In the genomic region with DNA sequence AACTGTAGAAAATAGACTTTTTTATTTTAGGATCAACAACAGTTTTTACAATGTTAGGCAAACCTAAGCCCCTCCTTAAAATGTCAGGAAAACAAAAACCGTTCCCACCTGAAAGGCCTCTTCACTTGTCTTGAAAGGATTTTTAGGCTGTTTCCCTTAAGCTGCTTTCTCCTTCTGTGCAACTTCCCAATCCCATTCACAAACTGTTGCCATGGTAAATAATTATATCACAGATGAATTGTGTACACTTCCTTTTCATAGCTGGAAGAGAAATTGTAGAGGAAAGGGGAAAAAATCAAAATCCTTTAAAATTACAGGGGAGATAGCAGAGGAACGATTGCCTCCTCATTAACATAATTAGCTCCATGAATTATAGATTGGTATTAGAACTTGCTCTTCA, we compare ENCODE assay signal across 1 cellular context.
TF ChIP-seq lines count a peak whose summit lies in the region.

No MANE protein-coding gene starts in this region.

TF ChIP-seq in GM23338, 12 proteins besides CTCF, POLR2A, EP300 and RAD21 (continued from another document):
- TF ChIP-seq, protein P1, sequence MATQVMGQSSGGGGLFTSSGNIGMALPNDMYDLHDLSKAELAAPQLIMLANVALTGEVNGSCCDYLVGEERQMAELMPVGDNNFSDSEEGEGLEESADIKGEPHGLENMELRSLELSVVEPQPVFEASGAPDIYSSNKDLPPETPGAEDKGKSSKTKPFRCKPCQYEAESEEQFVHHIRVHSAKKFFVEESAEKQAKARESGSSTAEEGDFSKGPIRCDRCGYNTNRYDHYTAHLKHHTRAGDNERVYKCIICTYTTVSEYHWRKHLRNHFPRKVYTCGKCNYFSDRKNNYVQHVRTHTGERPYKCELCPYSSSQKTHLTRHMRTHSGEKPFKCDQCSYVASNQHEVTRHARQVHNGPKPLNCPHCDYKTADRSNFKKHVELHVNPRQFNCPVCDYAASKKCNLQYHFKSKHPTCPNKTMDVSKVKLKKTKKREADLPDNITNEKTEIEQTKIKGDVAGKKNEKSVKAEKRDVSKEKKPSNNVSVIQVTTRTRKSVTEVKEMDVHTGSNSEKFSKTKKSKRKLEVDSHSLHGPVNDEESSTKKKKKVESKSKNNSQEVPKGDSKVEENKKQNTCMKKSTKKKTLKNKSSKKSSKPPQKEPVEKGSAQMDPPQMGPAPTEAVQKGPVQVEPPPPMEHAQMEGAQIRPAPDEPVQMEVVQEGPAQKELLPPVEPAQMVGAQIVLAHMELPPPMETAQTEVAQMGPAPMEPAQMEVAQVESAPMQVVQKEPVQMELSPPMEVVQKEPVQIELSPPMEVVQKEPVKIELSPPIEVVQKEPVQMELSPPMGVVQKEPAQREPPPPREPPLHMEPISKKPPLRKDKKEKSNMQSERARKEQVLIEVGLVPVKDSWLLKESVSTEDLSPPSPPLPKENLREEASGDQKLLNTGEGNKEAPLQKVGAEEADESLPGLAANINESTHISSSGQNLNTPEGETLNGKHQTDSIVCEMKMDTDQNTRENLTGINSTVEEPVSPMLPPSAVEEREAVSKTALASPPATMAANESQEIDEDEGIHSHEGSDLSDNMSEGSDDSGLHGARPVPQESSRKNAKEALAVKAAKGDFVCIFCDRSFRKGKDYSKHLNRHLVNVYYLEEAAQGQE (IDR thresholded peaks at IDR 0.05; ENCODE audit: unreplicated experiment), result no peak
- no peak for TF ChIP-seq NANOG (IDR thresholded peaks at IDR 0.05; ENCODE audit: borderline replicate concordance)
- TF ChIP-seq EZH2 (IDR thresholded peaks at IDR 0.05; ENCODE audit: low read depth, unreplicated experiment), result no peak
- TF ChIP-seq, protein P2, sequence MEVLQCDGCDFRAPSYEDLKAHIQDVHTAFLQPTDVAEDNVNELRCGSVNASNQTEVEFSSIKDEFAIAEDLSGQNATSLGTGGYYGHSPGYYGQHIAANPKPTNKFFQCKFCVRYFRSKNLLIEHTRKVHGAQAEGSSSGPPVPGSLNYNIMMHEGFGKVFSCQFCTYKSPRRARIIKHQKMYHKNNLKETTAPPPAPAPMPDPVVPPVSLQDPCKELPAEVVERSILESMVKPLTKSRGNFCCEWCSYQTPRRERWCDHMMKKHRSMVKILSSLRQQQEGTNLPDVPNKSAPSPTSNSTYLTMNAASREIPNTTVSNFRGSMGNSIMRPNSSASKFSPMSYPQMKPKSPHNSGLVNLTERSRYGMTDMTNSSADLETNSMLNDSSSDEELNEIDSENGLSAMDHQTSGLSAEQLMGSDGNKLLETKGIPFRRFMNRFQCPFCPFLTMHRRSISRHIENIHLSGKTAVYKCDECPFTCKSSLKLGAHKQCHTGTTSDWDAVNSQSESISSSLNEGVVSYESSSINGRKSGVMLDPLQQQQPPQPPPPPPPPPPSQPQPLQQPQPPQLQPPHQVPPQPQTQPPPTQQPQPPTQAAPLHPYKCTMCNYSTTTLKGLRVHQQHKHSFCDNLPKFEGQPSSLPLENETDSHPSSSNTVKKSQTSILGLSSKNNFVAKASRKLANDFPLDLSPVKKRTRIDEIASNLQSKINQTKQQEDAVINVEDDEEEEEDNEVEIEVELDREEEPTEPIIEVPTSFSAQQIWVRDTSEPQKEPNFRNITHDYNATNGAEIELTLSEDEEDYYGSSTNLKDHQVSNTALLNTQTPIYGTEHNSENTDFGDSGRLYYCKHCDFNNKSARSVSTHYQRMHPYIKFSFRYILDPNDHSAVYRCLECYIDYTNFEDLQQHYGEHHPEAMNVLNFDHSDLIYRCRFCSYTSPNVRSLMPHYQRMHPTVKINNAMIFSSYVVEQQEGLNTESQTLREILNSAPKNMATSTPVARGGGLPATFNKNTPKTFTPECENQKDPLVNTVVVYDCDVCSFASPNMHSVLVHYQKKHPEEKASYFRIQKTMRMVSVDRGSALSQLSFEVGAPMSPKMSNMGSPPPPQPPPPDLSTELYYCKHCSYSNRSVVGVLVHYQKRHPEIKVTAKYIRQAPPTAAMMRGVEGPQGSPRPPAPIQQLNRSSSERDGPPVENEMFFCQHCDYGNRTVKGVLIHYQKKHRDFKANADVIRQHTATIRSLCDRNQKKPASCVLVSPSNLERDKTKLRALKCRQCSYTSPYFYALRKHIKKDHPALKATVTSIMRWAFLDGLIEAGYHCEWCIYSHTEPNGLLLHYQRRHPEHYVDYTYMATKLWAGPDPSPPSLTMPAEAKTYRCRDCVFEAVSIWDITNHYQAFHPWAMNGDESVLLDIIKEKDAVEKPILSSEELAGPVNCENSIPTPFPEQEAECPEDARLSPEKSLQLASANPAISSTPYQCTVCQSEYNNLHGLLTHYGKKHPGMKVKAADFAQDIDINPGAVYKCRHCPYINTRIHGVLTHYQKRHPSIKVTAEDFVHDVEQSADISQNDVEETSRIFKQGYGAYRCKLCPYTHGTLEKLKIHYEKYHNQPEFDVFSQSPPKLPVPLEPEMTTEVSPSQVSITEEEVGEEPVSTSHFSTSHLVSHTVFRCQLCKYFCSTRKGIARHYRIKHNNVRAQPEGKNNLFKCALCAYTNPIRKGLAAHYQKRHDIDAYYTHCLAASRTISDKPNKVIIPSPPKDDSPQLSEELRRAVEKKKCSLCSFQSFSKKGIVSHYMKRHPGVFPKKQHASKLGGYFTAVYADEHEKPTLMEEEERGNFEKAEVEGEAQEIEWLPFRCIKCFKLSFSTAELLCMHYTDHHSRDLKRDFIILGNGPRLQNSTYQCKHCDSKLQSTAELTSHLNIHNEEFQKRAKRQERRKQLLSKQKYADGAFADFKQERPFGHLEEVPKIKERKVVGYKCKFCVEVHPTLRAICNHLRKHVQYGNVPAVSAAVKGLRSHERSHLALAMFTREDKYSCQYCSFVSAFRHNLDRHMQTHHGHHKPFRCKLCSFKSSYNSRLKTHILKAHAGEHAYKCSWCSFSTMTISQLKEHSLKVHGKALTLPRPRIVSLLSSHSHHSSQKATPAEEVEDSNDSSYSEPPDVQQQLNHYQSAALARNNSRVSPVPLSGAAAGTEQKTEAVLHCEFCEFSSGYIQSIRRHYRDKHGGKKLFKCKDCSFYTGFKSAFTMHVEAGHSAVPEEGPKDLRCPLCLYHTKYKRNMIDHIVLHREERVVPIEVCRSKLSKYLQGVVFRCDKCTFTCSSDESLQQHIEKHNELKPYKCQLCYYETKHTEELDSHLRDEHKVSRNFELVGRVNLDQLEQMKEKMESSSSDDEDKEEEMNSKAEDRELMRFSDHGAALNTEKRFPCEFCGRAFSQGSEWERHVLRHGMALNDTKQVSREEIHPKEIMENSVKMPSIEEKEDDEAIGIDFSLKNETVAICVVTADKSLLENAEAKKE (CRISPR knock-in tag; IDR thresholded peaks at IDR 0.05), result no peak
- no peak for TF ChIP-seq STAT1 (IDR thresholded peaks at IDR 0.05; ENCODE audit: unreplicated experiment)
